1 cellular context compared by ENCODE assay signal in the genomic region with DNA sequence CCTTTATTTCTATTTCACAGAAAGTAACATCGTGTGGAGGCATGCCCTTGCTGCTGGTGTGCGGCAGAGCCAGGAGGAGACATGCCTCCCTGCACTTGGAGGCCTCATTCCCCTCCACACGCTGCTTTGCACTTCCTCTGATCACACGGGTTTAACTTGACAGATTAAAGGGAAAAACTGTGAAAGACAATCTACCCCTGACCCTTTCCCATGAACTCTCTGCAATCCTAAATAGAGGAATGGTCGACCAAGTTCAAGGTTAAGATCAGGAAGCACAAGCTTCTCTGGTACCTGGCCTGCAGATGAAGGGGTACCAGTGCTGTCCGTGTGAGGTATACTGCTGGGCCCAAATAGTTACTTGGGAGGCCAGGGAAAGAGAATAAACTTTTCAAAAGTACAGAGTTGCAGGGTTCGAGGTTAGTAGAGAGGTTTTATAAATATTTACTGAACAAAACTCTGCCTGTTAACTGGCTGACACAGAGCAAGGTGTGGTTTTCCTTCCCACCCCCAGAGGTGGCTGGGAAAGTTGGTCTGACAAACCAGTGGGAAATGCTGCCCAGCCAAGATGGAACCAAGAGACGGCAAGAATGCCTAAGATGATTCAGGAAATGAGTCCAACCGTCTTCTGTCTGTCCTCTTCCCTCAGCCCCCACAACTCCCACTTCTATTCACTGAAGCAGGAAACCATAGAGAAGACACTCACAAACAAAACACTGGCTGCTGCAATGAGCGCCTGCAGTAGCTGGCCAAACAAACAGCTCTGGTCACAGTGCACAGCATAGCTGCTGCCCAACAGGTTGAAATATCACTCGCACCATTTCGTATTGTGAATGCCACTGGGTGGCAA.
A peak's percentile ranks its signal among the peaks of the same experiment; 100 is the strongest.
TF ChIP-seq lines count a peak whose summit lies in the region.

No MANE protein-coding gene starts in this region.

TF ChIP-seq in HepG2, 621 proteins besides CTCF, POLR2A, EP300 and RAD21 (continued from another document):
- TF ChIP-seq, protein P1, sequence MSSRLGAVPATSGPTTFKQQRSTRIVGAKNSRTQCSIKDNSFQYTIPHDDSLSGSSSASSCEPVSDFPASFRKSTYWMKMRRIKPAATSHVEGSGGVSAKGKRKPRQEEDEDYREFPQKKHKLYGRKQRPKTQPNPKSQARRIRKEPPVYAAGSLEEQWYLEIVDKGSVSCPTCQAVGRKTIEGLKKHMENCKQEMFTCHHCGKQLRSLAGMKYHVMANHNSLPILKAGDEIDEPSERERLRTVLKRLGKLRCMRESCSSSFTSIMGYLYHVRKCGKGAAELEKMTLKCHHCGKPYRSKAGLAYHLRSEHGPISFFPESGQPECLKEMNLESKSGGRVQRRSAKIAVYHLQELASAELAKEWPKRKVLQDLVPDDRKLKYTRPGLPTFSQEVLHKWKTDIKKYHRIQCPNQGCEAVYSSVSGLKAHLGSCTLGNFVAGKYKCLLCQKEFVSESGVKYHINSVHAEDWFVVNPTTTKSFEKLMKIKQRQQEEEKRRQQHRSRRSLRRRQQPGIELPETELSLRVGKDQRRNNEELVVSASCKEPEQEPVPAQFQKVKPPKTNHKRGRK (CRISPR knock-in tag; IDR thresholded peaks at IDR 0.05) = no peak
- TF ChIP-seq SP1 (IDR thresholded peaks at IDR 0.05) = no peak
- no peak for TF ChIP-seq SP1 (CRISPR knock-in tag; IDR thresholded peaks at IDR 0.05)
- no peak for TF ChIP-seq CHCHD3 (CRISPR knock-in tag; IDR thresholded peaks at IDR 0.05)
- no peak for TF ChIP-seq ZNF891 (CRISPR knock-in tag; IDR thresholded peaks at IDR 0.05)
- TF ChIP-seq DMAP1 (CRISPR knock-in tag; IDR thresholded peaks at IDR 0.05) = no peak
- peak; percentile 14 for TF ChIP-seq ASH2L (IDR thresholded peaks at IDR 0.05; ENCODE audit: insufficient read length, low read depth, low read length)
- peak; percentile 67 for TF ChIP-seq ZNF781 (CRISPR knock-in tag; IDR thresholded peaks at IDR 0.05; ENCODE audit: borderline replicate concordance, not compliant biosample characterization)
- TF ChIP-seq ZNF607 (CRISPR knock-in tag; IDR thresholded peaks at IDR 0.05; ENCODE audit: borderline replicate concordance) = peak; percentile 77; the same call in 1 of the 2 replicates
- TF ChIP-seq PHF5A (CRISPR knock-in tag; IDR thresholded peaks at IDR 0.05; ENCODE audit: low read depth, unreplicated experiment) = no peak
- TF ChIP-seq TRIM24 (CRISPR knock-in tag; IDR thresholded peaks at IDR 0.05) = no peak
- TF ChIP-seq, protein P2, sequence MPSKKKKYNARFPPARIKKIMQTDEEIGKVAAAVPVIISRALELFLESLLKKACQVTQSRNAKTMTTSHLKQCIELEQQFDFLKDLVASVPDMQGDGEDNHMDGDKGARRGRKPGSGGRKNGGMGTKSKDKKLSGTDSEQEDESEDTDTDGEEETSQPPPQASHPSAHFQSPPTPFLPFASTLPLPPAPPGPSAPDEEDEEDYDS (CRISPR knock-in tag; IDR thresholded peaks at IDR 0.05) = no peak
- TF ChIP-seq ZNF292 (CRISPR knock-in tag; IDR thresholded peaks at IDR 0.05; ENCODE audit: borderline replicate concordance, low read depth) = 0 out of 2 replicates have a peak, but pooled peaks have one; percentile 44
- no peak for TF ChIP-seq JARID2 (CRISPR knock-in tag; IDR thresholded peaks at IDR 0.05; ENCODE audit: insufficient replicate concordance)
- TF ChIP-seq ZFX (CRISPR knock-in tag; IDR thresholded peaks at IDR 0.05; ENCODE audit: low read depth) = peak; percentile 42; the same call in 1 of the 2 replicates
- TF ChIP-seq, protein P3, sequence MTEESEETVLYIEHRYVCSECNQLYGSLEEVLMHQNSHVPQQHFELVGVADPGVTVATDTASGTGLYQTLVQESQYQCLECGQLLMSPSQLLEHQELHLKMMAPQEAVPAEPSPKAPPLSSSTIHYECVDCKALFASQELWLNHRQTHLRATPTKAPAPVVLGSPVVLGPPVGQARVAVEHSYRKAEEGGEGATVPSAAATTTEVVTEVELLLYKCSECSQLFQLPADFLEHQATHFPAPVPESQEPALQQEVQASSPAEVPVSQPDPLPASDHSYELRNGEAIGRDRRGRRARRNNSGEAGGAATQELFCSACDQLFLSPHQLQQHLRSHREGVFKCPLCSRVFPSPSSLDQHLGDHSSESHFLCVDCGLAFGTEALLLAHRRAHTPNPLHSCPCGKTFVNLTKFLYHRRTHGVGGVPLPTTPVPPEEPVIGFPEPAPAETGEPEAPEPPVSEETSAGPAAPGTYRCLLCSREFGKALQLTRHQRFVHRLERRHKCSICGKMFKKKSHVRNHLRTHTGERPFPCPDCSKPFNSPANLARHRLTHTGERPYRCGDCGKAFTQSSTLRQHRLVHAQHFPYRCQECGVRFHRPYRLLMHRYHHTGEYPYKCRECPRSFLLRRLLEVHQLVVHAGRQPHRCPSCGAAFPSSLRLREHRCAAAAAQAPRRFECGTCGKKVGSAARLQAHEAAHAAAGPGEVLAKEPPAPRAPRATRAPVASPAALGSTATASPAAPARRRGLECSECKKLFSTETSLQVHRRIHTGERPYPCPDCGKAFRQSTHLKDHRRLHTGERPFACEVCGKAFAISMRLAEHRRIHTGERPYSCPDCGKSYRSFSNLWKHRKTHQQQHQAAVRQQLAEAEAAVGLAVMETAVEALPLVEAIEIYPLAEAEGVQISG (CRISPR knock-in tag; IDR thresholded peaks at IDR 0.05) = no peak; the same call in 1 of the 2 replicates
- no peak for TF ChIP-seq ZNF12 (CRISPR knock-in tag; IDR thresholded peaks at IDR 0.05)
- TF ChIP-seq ZFP62 (CRISPR knock-in tag; IDR thresholded peaks at IDR 0.05) = no peak
- TF ChIP-seq TARDBP (CRISPR knock-in tag; IDR thresholded peaks at IDR 0.05) = peak; percentile 23; the same call in 1 of the 2 replicates
- TF ChIP-seq JUN (CRISPR knock-in tag; IDR thresholded peaks at IDR 0.05) = no peak
- no peak for TF ChIP-seq GTF2F1 (IDR thresholded peaks at IDR 0.05; ENCODE audit: low read length)
- TF ChIP-seq TCF7 (IDR thresholded peaks at IDR 0.05; ENCODE audit: low read depth) = peak; percentile 62; the same call in 1 of the 2 replicates
- TF ChIP-seq CEBPG (CRISPR knock-in tag; IDR thresholded peaks at IDR 0.05) = no peak
- TF ChIP-seq, protein P4, sequence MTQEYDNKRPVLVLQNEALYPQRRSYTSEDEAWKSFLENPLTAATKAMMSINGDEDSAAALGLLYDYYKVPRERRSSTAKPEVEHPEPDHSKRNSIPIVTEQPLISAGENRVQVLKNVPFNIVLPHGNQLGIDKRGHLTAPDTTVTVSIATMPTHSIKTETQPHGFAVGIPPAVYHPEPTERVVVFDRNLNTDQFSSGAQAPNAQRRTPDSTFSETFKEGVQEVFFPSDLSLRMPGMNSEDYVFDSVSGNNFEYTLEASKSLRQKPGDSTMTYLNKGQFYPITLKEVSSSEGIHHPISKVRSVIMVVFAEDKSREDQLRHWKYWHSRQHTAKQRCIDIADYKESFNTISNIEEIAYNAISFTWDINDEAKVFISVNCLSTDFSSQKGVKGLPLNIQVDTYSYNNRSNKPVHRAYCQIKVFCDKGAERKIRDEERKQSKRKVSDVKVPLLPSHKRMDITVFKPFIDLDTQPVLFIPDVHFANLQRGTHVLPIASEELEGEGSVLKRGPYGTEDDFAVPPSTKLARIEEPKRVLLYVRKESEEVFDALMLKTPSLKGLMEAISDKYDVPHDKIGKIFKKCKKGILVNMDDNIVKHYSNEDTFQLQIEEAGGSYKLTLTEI (CRISPR knock-in tag; conservative IDR thresholded peaks at IDR 0.05) = no peak
- TF ChIP-seq GATA4 (IDR thresholded peaks at IDR 0.05; ENCODE audit: borderline replicate concordance, low read depth) = no peak
- no peak for TF ChIP-seq ZNF282 (IDR thresholded peaks at IDR 0.05; ENCODE audit: partially characterized antibody)
- no peak for TF ChIP-seq TAF1 (CRISPR knock-in tag; IDR thresholded peaks at IDR 0.05)
- TF ChIP-seq NONO (IDR thresholded peaks at IDR 0.05) = no peak
- TF ChIP-seq NONO (CRISPR knock-in tag; conservative IDR thresholded peaks at IDR 0.05) = no peak; the same call in 1 of the 2 replicates
- TF ChIP-seq, protein P5, sequence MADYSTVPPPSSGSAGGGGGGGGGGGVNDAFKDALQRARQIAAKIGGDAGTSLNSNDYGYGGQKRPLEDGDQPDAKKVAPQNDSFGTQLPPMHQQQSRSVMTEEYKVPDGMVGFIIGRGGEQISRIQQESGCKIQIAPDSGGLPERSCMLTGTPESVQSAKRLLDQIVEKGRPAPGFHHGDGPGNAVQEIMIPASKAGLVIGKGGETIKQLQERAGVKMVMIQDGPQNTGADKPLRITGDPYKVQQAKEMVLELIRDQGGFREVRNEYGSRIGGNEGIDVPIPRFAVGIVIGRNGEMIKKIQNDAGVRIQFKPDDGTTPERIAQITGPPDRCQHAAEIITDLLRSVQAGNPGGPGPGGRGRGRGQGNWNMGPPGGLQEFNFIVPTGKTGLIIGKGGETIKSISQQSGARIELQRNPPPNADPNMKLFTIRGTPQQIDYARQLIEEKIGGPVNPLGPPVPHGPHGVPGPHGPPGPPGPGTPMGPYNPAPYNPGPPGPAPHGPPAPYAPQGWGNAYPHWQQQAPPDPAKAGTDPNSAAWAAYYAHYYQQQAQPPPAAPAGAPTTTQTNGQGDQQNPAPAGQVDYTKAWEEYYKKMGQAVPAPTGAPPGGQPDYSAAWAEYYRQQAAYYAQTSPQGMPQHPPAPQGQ (CRISPR knock-in tag; IDR thresholded peaks at IDR 0.05; ENCODE audit: borderline replicate concordance) = no peak
- no peak for TF ChIP-seq PCBP2 (optimal IDR thresholded peaks at IDR 0.05; ENCODE audit: low read depth, low read length, poor library complexity, severe bottlenecking)
- TF ChIP-seq RXRB (CRISPR knock-in tag; IDR thresholded peaks at IDR 0.05; ENCODE audit: borderline replicate concordance) = peak; percentile 64
- TF ChIP-seq, protein P6, sequence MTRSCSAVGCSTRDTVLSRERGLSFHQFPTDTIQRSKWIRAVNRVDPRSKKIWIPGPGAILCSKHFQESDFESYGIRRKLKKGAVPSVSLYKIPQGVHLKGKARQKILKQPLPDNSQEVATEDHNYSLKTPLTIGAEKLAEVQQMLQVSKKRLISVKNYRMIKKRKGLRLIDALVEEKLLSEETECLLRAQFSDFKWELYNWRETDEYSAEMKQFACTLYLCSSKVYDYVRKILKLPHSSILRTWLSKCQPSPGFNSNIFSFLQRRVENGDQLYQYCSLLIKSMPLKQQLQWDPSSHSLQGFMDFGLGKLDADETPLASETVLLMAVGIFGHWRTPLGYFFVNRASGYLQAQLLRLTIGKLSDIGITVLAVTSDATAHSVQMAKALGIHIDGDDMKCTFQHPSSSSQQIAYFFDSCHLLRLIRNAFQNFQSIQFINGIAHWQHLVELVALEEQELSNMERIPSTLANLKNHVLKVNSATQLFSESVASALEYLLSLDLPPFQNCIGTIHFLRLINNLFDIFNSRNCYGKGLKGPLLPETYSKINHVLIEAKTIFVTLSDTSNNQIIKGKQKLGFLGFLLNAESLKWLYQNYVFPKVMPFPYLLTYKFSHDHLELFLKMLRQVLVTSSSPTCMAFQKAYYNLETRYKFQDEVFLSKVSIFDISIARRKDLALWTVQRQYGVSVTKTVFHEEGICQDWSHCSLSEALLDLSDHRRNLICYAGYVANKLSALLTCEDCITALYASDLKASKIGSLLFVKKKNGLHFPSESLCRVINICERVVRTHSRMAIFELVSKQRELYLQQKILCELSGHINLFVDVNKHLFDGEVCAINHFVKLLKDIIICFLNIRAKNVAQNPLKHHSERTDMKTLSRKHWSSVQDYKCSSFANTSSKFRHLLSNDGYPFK (CRISPR knock-in tag; IDR thresholded peaks at IDR 0.05; ENCODE audit: borderline replicate concordance) = no peak
- TF ChIP-seq MED13 (CRISPR knock-in tag; IDR thresholded peaks at IDR 0.05) = no peak
